19 cellular contexts compared by ENCODE assay signal in genomic region chr12:19867151-19867550, GRCh38.
DNase-seq lines count a peak whose midpoint lies in the region; ATAC-seq, FAIRE-seq and TF ChIP-seq lines count a peak whose summit lies in the region.
"Had no signal": no experiment of that assay in that cellular context is flagged by ENCODE, and none has a peak within 500 bp of the region (broad histone marks: within the 10 kb centered on the region; RNA-seq: fewer than 3 reads in every experiment).

No MANE protein-coding gene starts in this region.

- CTCF ChIA-PET in endothelial cell of umbilical vein (lab: Charles Lee) (interaction anchor here (1.8 kb wide), 1 partner anchor 11 kb away, joined by 9 read pairs; no protein-coding TSS in a partner anchor), GM10248 (lab: Yijun Ruan, JAX) (interaction anchor here (1.0 to 2.9 kb wide), 5 partner anchors 9 to 49 kb away, joined by 3 to 16 read pairs (median 5); no protein-coding TSS in a partner anchor)

- H3K27me3 ChIP-seq in ascending aorta (no peaks in the 10 kb centered on the region), endothelial cell of umbilical vein (ENCODE audit: control insufficient read depth in 2 of 2, insufficient read depth in 2 of 2, low read length in 2 of 2) (no peaks in the 10 kb centered on the region), aorta (ENCODE audit: control insufficient read depth in 1 of 2, insufficient read depth in 2 of 2, low read length in 1 of 2) (no peaks in the 10 kb centered on the region)
- H3K27me3 ChIP-seq: BE2C had no signal

- no peak overlapping the region for H3K4me3 ChIP-seq in ascending aorta
- H3K4me3 ChIP-seq in endothelial cell of umbilical vein (replicated peaks in 1 of 3; ENCODE audit: insufficient read depth in 1 of 3, low read depth in 1 of 3, low read length in 3 of 3), result no peak overlapping the region
- H3K4me3 ChIP-seq in aorta (ENCODE audit: low read length in 2 of 2), result no peak overlapping the region
- H3K4me3 ChIP-seq: A549 had no signal

- no peak for ATAC-seq in aorta (ENCODE audit: low FRiP score)
- ATAC-seq: A549 had no signal

- TF ChIP-seq CTCF in ascending aorta (IDR thresholded peaks at IDR 0.05), result no peak
- no peak for TF ChIP-seq CTCF in endothelial cell of umbilical vein (IDR thresholded peaks at IDR 0.05; ENCODE audit: extremely low read depth in 1 of 2, insufficient read depth in 1 of 2, low read depth in 1 of 2, low read length in 2 of 2)
- TF ChIP-seq CTCF in GM10248 (IDR thresholded peaks at IDR 0.05; ENCODE audit: control extremely low read depth, extremely low read depth, low read depth, missing control alignments), result no peak
- TF ChIP-seq CTCF in GM13977 (IDR thresholded peaks at IDR 0.05; ENCODE audit: extremely low read depth, insufficient read depth, missing control alignments), result no peak

- DNase-seq in ascending aorta (ENCODE audit: low spot score in 2 of 2) (no peak), endothelial cell of umbilical vein (ENCODE audit: low read depth, low spot score) (no peak), putamen (ENCODE audit: low spot score) (peak; percentile 58), aorta (no peak), GM10248 (ENCODE audit: extremely low spot score) (no peak), GM13977 (ENCODE audit: low spot score) (no peak)
- DNase-seq in stimulated activated CD4-positive, alpha-beta T cell treated with anti-CD3 and anti-CD28 coated beads, Interleukin-1b, Interleukin-23, amount 100 ng/mL, for 48 hours, result no peak
- DNase-seq: BE2C; CD4-positive, alpha-beta memory T cell; DMS153; DMS79 treated with DMSO at 0.1 percent for 48 hours; EL; HCEC 1CT; HFFc6 had no signal

- intact Hi-C loops in ascending aorta (cut with DNase I), result loop anchor here (10.0 kb wide), 1 partner anchor 212 kb away; no protein-coding TSS in a partner anchor
- intact Hi-C loops in endothelial cell of umbilical vein (cut with micrococcal nuclease), result no loop called here
- intact Hi-C loops in aorta (cut with DNase I), result no loop called here

- no TSS peak for BruUV-seq in endothelial cell of umbilical vein (replicated peaks; lab: Mats Ljungman, UMichigan)

- dilution Hi-C loops in endothelial cell of umbilical vein (cut with MboI; ENCODE audit: extremely low pct_ligation_motif_present, low sequenced_read_pairs), result no loop called here

- WGBS in aorta, 2 donors, result 28 to 53% methylated on average over 1 of the region's 1 CpG

- H2AFZ ChIP-seq in endothelial cell of umbilical vein (ENCODE audit: low read depth, low read length), result no peak overlapping the region

- in situ Hi-C loops in GM13977 (cut with MboI; ENCODE audit: low pct_unique_long_range_greater_than_20kb, low sequenced_read_pairs, unreplicated experiment), result no loop called here

- POLR2A ChIA-PET in endothelial cell of umbilical vein (lab: Charles Lee), result no interaction called here
- POLR2A ChIA-PET in GM10248 (lab: Yijun Ruan, JAX), result no interaction called here

- no peaks in the 10 kb centered on the region for H3K9me1 ChIP-seq in endothelial cell of umbilical vein (replicated peaks; ENCODE audit: control insufficient read depth, extremely low read depth, insufficient read depth, low read length)

- no peaks in the 10 kb centered on the region for H4K20me1 ChIP-seq in endothelial cell of umbilical vein (replicated peaks; ENCODE audit: control insufficient read depth, extremely low read depth, insufficient read depth, low read length)

- H3K79me2 ChIP-seq in endothelial cell of umbilical vein (ENCODE audit: control insufficient read depth, insufficient read depth, low read length), result no peaks in the 10 kb centered on the region

- H3K9ac ChIP-seq in endothelial cell of umbilical vein (replicated peaks; ENCODE audit: extremely low read depth, insufficient read depth, low read length), result no peak overlapping the region

- H3K4me1 ChIP-seq in ascending aorta (peaks cover 4 to 34% of the 10 kb centered on the region in 2 donors), endothelial cell of umbilical vein (ENCODE audit: control insufficient read depth, extremely low read depth, insufficient read depth, low read length) (no peaks in the 10 kb centered on the region), aorta (ENCODE audit: control insufficient read depth in 1 of 2, insufficient read depth in 2 of 2, low read length in 2 of 2) (peaks cover 2 to 12% of the 10 kb centered on the region in 2 donors)
- H3K4me1 ChIP-seq: BE2C had no signal

- H3K9me3 ChIP-seq in ascending aorta (no peaks in the 10 kb centered on the region), endothelial cell of umbilical vein (replicated peaks; ENCODE audit: control insufficient read depth, insufficient read depth, low read length) (no peaks in the 10 kb centered on the region), aorta (ENCODE audit: control insufficient read depth, low read length) (no peaks in the 10 kb centered on the region)
- H3K9me3 ChIP-seq: A549, BE2C had no signal

- no peak for TF ChIP-seq POLR2A in endothelial cell of umbilical vein (IDR thresholded peaks at IDR 0.05; ENCODE audit: low read depth, low read length)

- H3K36me3 ChIP-seq in ascending aorta (no peaks in the 10 kb centered on the region), endothelial cell of umbilical vein (ENCODE audit: control insufficient read depth in 2 of 2, extremely low read depth in 1 of 2, insufficient read depth in 2 of 2, low read length in 2 of 2) (no peaks in the 10 kb centered on the region), aorta (ENCODE audit: control insufficient read depth in 1 of 2, insufficient read depth in 2 of 2, low read length in 1 of 2) (no peaks in the 10 kb centered on the region)
- H3K36me3 ChIP-seq: BE2C had no signal

- H3K27ac ChIP-seq in ascending aorta (peak overlapping the region; percentile 62 to 63), endothelial cell of umbilical vein (ENCODE audit: insufficient read depth, low read depth, low read length) (no peak overlapping the region), aorta (ENCODE audit: low read depth in 1 of 2, low read length in 2 of 2) (peak overlapping the region; percentile 18 to 79)
- H3K27ac ChIP-seq: A549, C4-2B had no signal

- no peak overlapping the region for H3K4me2 ChIP-seq in endothelial cell of umbilical vein (ENCODE audit: insufficient read depth, low read length)
- H3K4me2 ChIP-seq: A549 had no signal

- peak; percentile 67 for FAIRE-seq in endothelial cell of umbilical vein (lab: Jason Lieb, UNC)
- FAIRE-seq: A549, G401.6, GM12892, GM19239 had no signal

TF ChIP-seq in endothelial cell of umbilical vein, 7 proteins besides CTCF, POLR2A, EP300 and RAD21:
- no peak for TF ChIP-seq MAX (IDR thresholded peaks at IDR 0.05; ENCODE audit: insufficient read depth, insufficient read length)
- TF ChIP-seq EZH2 (IDR thresholded peaks at IDR 0.05; ENCODE audit: borderline replicate concordance, low read depth, low read length, severe bottlenecking), result no peak
- TF ChIP-seq MYC (IDR thresholded peaks at IDR 0.05; ENCODE audit: low read depth, low read length), result no peak
- TF ChIP-seq FOS (IDR thresholded peaks at IDR 0.05; ENCODE audit: borderline replicate concordance, insufficient read depth, low read length), result no peak
- TF ChIP-seq JUN (IDR thresholded peaks at IDR 0.05; ENCODE audit: borderline replicate concordance, insufficient read depth, insufficient read length, low read depth), result no peak
- no peak for TF ChIP-seq GATA2 (IDR thresholded peaks at IDR 0.05; ENCODE audit: insufficient read depth, insufficient read length, low read depth, low read length)
- TF ChIP-seq POLR2AphosphoS5 (IDR thresholded peaks at IDR 0.05; ENCODE audit: insufficient read depth, low read depth, low read length), result no peak
